ENCODE assay signal across 19 cellular contexts in the genomic region with DNA sequence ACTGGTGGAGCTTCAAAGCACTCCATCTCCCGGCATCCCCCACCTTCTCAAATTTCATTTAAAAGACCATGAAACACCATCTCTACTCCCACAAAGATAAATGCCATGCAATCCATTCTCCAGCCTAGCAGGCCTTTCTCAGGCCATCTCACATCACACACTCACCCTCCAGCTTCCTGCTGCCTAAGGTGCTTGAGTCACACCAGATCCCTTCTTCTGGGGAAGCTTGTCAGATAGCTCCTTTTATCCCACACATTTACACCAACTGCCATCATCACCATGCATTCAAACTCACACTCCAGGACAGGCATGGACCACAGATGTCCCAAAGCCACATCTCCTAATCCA.
DNase-seq lines count a peak whose midpoint lies in the region; ATAC-seq and TF ChIP-seq lines count a peak whose summit lies in the region.
"Had no signal": no experiment of that assay in that cellular context is flagged by ENCODE, and none has a peak within 500 bp of the region (broad histone marks: within the 10 kb centered on the region; RNA-seq: fewer than 3 reads in every experiment).

No MANE protein-coding gene starts in this region.

- no peaks in the 10 kb centered on the region for H3K27me3 ChIP-seq in right cardiac atrium (ENCODE audit: control insufficient read depth, insufficient read depth)
- H3K27me3 ChIP-seq: thyroid gland had no signal

- no peaks in the 10 kb centered on the region for H3K27me3 Mint-ChIP-seq in chondrocyte (ENCODE audit: low read depth)
- H3K27me3 Mint-ChIP-seq in progenitor cell of endocrine pancreas: peaks cover 22% of the 10 kb centered on the region

- H3K27ac Mint-ChIP-seq in chondrocyte (ENCODE audit: unreplicated experiment) (peak overlapping the region; percentile 45), progenitor cell of endocrine pancreas (no peak overlapping the region)
- H3K27ac Mint-ChIP-seq: T-cell had no signal

- WGBS in right cardiac atrium: 91% methylated on average over 1 of the region's 1 CpG

- H3K4me1 Mint-ChIP-seq in chondrocyte (ENCODE audit: low read depth): peaks cover 65% of the 10 kb centered on the region
- H3K4me1 Mint-ChIP-seq in progenitor cell of endocrine pancreas (ENCODE audit: low read depth): peaks cover 9% of the 10 kb centered on the region

- H3K9me3 Mint-ChIP-seq in chondrocyte (ENCODE audit: low read depth) (no peaks in the 10 kb centered on the region), progenitor cell of endocrine pancreas (ENCODE audit: low read depth) (no peaks in the 10 kb centered on the region)
- H3K9me3 Mint-ChIP-seq: T-cell had no signal

- no peak overlapping the region for H3K4me3 Mint-ChIP-seq in chondrocyte (ENCODE audit: unreplicated experiment)
- H3K4me3 Mint-ChIP-seq in progenitor cell of endocrine pancreas (ENCODE audit: low read depth): no peak overlapping the region
- H3K4me3 Mint-ChIP-seq: T-cell had no signal

- no peak overlapping the region for H3K27ac ChIP-seq in right cardiac atrium (ENCODE audit: low read length)

- H3K36me3 Mint-ChIP-seq in chondrocyte (ENCODE audit: low read depth): peaks cover 3% of the 10 kb centered on the region
- H3K36me3 Mint-ChIP-seq in progenitor cell of endocrine pancreas (ENCODE audit: insufficient read depth): no peaks in the 10 kb centered on the region
- H3K36me3 Mint-ChIP-seq: T-cell had no signal

- intact Hi-C loops in cardiac septum (cut with DNase I): loop anchor here (5.0 kb wide), 5 partner anchors 58 to 1193 kb away; partner anchors contain the start of gene IGFBP5
- intact Hi-C loops in right cardiac atrium (cut with DNase I): loop anchor here (5.0 to 10.0 kb wide), 8 partner anchors 183 to 1028 kb away; partner anchors contain the start of gene IGFBP5 (in 2 of the 4)

- peaks cover 13% of the 10 kb centered on the region for H3K4me1 ChIP-seq in right cardiac atrium (ENCODE audit: control insufficient read depth, insufficient read depth, low read length)

- TF ChIP-seq CTCF in chondrocyte (IDR thresholded peaks at IDR 0.05): no peak
- TF ChIP-seq CTCF in progenitor cell of endocrine pancreas (IDR thresholded peaks at IDR 0.05; ENCODE audit: unreplicated experiment): no peak

- no peak overlapping the region for H3K4me3 ChIP-seq in right cardiac atrium (ENCODE audit: low read length)
- H3K4me3 ChIP-seq: thyroid gland had no signal

- no peaks in the 10 kb centered on the region for H3K9me3 ChIP-seq in right cardiac atrium (ENCODE audit: control insufficient read depth, low read length)
- H3K9me3 ChIP-seq: thyroid gland had no signal

- ATAC-seq in right cardiac atrium (no peak), HG02973 (IDR thresholded peaks at IDR 0.05; ENCODE audit: unreplicated experiment) (no peak)
- ATAC-seq: activated CD4-positive, CD25-positive, alpha-beta regulatory T cell treated with anti-CD3 and anti-CD28 coated beads, Interleukin-2, amount 50 U/mL, for 24 hours; T-cell had no signal

- DNase-seq in cardiac septum (ENCODE audit: low spot score) (peak; percentile 27), right cardiac atrium (no peak), chondrocyte (ENCODE audit: low spot score) (no peak), left kidney (ENCODE audit: low read depth, low spot score) (peak; percentile 87), HK-2 (ENCODE audit: unreplicated experiment) (no peak), foreskin melanocyte (no peak), progenitor cell of endocrine pancreas (ENCODE audit: low spot score, unreplicated experiment) (no peak)
- DNase-seq: activated CD8-positive, alpha-beta memory T cell treated with anti-CD3 and anti-CD28 coated beads, Interleukin-2, amount 50 U/mL, for 4 hours; activated naive CD4-positive, alpha-beta T cell; effector memory CD4-positive, alpha-beta T cell; GDM1; NCI-H2107; NCI-H748 treated with DMSO at 0.1 percent for 48 hours; RPMI8226; stimulated activated CD4-positive, alpha-beta T cell treated with anti-CD3 and anti-CD28 coated beads, Interleukin-4, amount 100 ng/mL, for 1 hour; T-cell; thyroid gland had no signal

Comparison
In these comparisons a context has a peak if more than half of its experiments do, and no peak if none do; other contexts are left out.
1. DNase-seq: peak in cardiac septum (single experiment) and left kidney (single experiment); none in right cardiac atrium (0 of 3), chondrocyte (single experiment), HK-2 (single experiment), foreskin melanocyte (single experiment) and progenitor cell of endocrine pancreas (single experiment).